ENCODE assay signal across 13 cellular contexts in the genomic region with DNA sequence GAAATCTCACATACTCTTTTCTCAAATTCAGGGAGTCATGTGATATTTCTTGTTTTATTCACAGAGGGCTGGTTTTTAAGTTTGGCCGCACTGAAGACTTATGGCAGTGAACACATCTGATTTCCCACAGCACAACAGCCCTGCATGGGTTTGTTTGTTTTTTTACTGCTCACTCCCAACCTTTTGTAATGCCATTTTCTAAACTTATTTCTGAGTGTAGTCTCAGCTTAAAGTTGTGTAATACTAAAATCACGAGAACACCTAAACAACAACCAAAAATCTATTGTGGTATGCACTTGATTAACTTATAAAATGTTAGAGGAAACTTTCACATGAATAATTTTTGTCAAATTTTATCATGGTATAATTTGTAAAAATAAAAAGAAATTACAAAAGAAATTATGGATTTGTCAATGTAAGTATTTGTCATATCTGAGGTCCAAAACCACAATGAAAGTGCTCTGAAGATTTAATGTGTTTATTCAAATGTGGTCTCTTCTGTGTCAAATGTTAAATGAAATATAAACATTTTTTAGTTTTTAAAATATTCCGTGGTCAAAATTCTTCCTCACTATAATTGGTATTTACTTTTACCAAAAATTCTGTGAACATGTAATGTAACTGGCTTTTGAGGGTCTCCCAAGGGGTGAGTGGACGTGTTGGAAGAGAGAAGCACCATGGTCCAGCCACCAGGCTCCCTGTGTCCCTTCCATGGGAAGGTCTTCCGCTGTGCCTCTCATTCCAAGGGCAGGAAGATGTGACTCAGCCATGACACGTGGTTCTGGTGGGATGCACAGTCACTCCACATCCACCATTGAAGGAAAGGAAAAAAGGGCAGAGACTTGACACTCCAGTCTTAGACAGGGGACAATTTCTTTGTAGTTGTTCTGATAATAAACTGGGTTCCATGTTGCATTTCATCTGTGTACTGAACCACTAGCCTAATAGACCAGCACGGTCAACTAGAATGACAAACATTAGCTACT. TPM values are rescaled to one million over a fixed set of nuclear protein-coding genes. Genes with fewer than 3 reads are reported as not detected.
DNase-seq lines count a peak whose midpoint lies in the region; ATAC-seq and TF ChIP-seq lines count a peak whose summit lies in the region.
"Had no signal": no experiment of that assay in that cellular context is flagged by ENCODE, and none has a peak within 500 bp of the region (broad histone marks: within the 10 kb centered on the region; RNA-seq: fewer than 3 reads in every experiment).

No MANE protein-coding gene starts in this region.

- peaks cover 20% of the 10 kb centered on the region for H3K36me3 ChIP-seq in cardiac muscle cell

- TF ChIP-seq CTCF in cardiac muscle cell (IDR thresholded peaks at IDR 0.05; ENCODE audit: low read depth, low read length) (no peak), type B pancreatic cell (conservative IDR thresholded peaks at IDR 0.05) (no peak)

- H3K27me3 Mint-ChIP-seq in activated T-helper 17 cell treated with anti-CD3 and anti-CD28 coated beads, Interleukin-2, amount 50 U/mL, for 72 hours = no peaks in the 10 kb centered on the region
- H3K27me3 Mint-ChIP-seq in type B pancreatic cell = no peaks in the 10 kb centered on the region
- H3K27me3 Mint-ChIP-seq: memory B cell had no signal

- H3K36me3 Mint-ChIP-seq in activated T-helper 17 cell treated with anti-CD3 and anti-CD28 coated beads, Interleukin-2, amount 50 U/mL, for 72 hours (ENCODE audit: low read depth) = peaks cover 65% of the 10 kb centered on the region
- H3K36me3 Mint-ChIP-seq in type B pancreatic cell = peaks cover 24% of the 10 kb centered on the region

- ATAC-seq in Right ventricle myocardium inferior (no peak), GM19035 (IDR thresholded peaks at IDR 0.05; ENCODE audit: unreplicated experiment) (no peak)
- ATAC-seq in activated T-helper 17 cell treated with anti-CD3 and anti-CD28 coated beads, Interleukin-2, amount 50 U/mL, for 72 hours (replicated peaks) = no peak

- H3K4me3 Mint-ChIP-seq in activated T-helper 17 cell treated with anti-CD3 and anti-CD28 coated beads, Interleukin-2, amount 50 U/mL, for 72 hours = no peak overlapping the region
- no peak overlapping the region for H3K4me3 Mint-ChIP-seq in type B pancreatic cell
- H3K4me3 Mint-ChIP-seq: memory B cell had no signal

- peak overlapping the region; percentile 22 for H3K27ac Mint-ChIP-seq in activated T-helper 17 cell treated with anti-CD3 and anti-CD28 coated beads, Interleukin-2, amount 50 U/mL, for 72 hours
- peak overlapping the region; percentile 57 for H3K27ac Mint-ChIP-seq in type B pancreatic cell
- H3K27ac Mint-ChIP-seq: memory B cell had no signal

- DNase-seq in cardiac muscle cell (ENCODE audit: low read depth in 1 of 2, low spot score in 1 of 2) = peak in 1 of 2 donors; percentile 21
- DNase-seq in Right ventricle myocardium inferior (ENCODE audit: missing footprints) = no peak
- peak; percentile 7 for DNase-seq in foreskin melanocyte
- DNase-seq in type B pancreatic cell (ENCODE audit: extremely low spot score, unreplicated experiment) = no peak
- no peak for DNase-seq in activated T-cell treated with anti-CD3 and anti-CD28 coated beads, Interleukin-2, amount 50 U/mL, for 1 hour
- no peak for DNase-seq in NCI-H2171 (lab: John Stamatoyannopoulos, UW)
- DNase-seq: stimulated activated CD4-positive, alpha-beta T cell treated with anti-CD3 and anti-CD28 coated beads, Interleukin-2, amount 100 ng/mL, for 24 hours; upper lobe of left lung had no signal

- H3K4me1 ChIP-seq in cardiac muscle cell (ENCODE audit: low read depth) = no peaks in the 10 kb centered on the region
- H3K4me1 ChIP-seq: upper lobe of left lung had no signal

- intact Hi-C loops in Right ventricle myocardium inferior (cut with DNase I) = no loop called here

- peak overlapping the region; percentile 9 for H3K27ac ChIP-seq in cardiac muscle cell

- peaks cover 15% of the 10 kb centered on the region for H3K4me1 Mint-ChIP-seq in activated T-helper 17 cell treated with anti-CD3 and anti-CD28 coated beads, Interleukin-2, amount 50 U/mL, for 72 hours
- H3K4me1 Mint-ChIP-seq in type B pancreatic cell (ENCODE audit: unreplicated experiment) = no peaks in the 10 kb centered on the region

- H3K9me3 ChIP-seq in cardiac muscle cell (ENCODE audit: low read depth) = no peaks in the 10 kb centered on the region
- H3K9me3 ChIP-seq: upper lobe of left lung had no signal

- H3K9me3 Mint-ChIP-seq in activated T-helper 17 cell treated with anti-CD3 and anti-CD28 coated beads, Interleukin-2, amount 50 U/mL, for 72 hours = no peaks in the 10 kb centered on the region
- no peaks in the 10 kb centered on the region for H3K9me3 Mint-ChIP-seq in type B pancreatic cell
- H3K9me3 Mint-ChIP-seq: memory B cell had no signal

- H3K4me3 ChIP-seq in cardiac muscle cell = no peak overlapping the region
- H3K4me3 ChIP-seq: upper lobe of left lung had no signal

- H3K27me3 ChIP-seq in cardiac muscle cell = no peaks in the 10 kb centered on the region
- H3K27me3 ChIP-seq: upper lobe of left lung had no signal

RNA-seq across cellular contexts. Expression of gene TMEM50A, which starts 22.8 kb away (rescaled TPM):
- total RNA-seq in cardiac muscle cell = 53.9 and 97.7 TPM in 2 replicates
- polyA plus RNA-seq in cardiac muscle cell = 229 and 248 TPM in 2 replicates
- total RNA-seq in Right ventricle myocardium inferior = 70.5 TPM
- total RNA-seq in activated T-helper 17 cell treated with anti-CD3 and anti-CD28 coated beads, Interleukin-2, amount 50 U/mL, for 72 hours = 100 to 1,000 TPM in 1 of 2 donors, 10 to 100 TPM in 1; 76.3 to 125 TPM
- 80.3 and 81.6 TPM in 2 replicates for total RNA-seq in type B pancreatic cell (ENCODE audit: low replicate concordance)

RNA-seq across cellular contexts. Expression of gene RHCE, which starts 59.7 kb away (rescaled TPM):
- total RNA-seq in cardiac muscle cell (1.8 and 2.1 TPM in 2 replicates), Right ventricle myocardium inferior (1.7 TPM), type B pancreatic cell (ENCODE audit: low replicate concordance) (0.39 and 0.88 TPM in 2 replicates)
- 3.3 and 4.9 TPM in 2 replicates for polyA plus RNA-seq in cardiac muscle cell
- 1 to 10 TPM in 1 of 2 donors, not detected in 1; 1.3 TPM for total RNA-seq in activated T-helper 17 cell treated with anti-CD3 and anti-CD28 coated beads, Interleukin-2, amount 50 U/mL, for 72 hours
- total RNA-seq: epithelial cell of proximal tubule; T-helper 2 cell treated with Interferon-gamma antibody and Interleukin-4, amounts not matched to agents 100 ng/mL and 5 ng/mL, for 36 hours had no signal
